ENCODE assay signal across 11 cellular contexts in the genomic region with DNA sequence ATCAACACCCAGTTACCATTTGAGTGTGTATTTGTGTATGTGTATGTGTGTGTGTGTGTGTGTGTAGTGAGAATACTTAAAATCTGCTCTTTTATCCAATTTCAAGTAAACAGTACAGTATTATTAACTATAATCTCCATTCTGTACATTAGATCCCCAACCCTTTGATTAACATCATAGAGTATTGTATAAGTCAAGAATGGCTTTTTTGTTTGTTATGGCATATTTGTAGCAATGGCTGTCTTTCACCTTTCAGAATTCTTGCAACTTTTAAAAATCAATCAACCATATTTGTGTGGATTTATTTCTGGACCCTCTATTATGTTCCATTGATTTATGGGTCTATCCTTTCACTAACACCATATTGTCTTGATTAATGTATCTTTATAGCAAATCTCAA.
"Had no signal": no experiment of that assay in that cellular context is flagged by ENCODE, and none has a peak within 500 bp of the region (broad histone marks: within the 10 kb centered on the region; RNA-seq: fewer than 3 reads in every experiment).

No MANE protein-coding gene starts in this region.

- FAIRE-seq: H1, H54 had no signal

- H3K27ac ChIP-seq: GM23248 had no signal

- H2AFZ ChIP-seq: GM23248, GM23338 had no signal

- H3K36me3 ChIP-seq: HAP-1 had no signal

- H3K9ac ChIP-seq: GM23248 had no signal

- H3K4me2 ChIP-seq: GM23338 had no signal

- H3K4me3 ChIP-seq: GM23248, GM23338, HAP-1 had no signal

- DNase-seq: GM23248, GOT3, H7, H9, HCEC 1CT, HFFc6 had no signal

- H3K9me3 ChIP-seq: HAP-1 had no signal

- ATAC-seq: GM23338, HCT116 had no signal

- H3K4me1 ChIP-seq: HAP-1 had no signal
